Comparison of ENCODE assay signal across 11 cellular contexts in genomic region chr20:16491277-16491912, GRCh38.
DNase-seq lines count a peak whose midpoint lies in the region; ATAC-seq lines count a peak whose summit lies in the region.
"Had no signal": no experiment of that assay in that cellular context is flagged by ENCODE, and none has a peak within 500 bp of the region (broad histone marks: within the 10 kb centered on the region; RNA-seq: fewer than 3 reads in every experiment).

No MANE protein-coding gene starts in this region.

- ATAC-seq in GM18909 (IDR thresholded peaks at IDR 0.05; ENCODE audit: poor library complexity, unreplicated experiment): peak; percentile 79
- peak; percentile 69 for ATAC-seq in HG03103 (IDR thresholded peaks at IDR 0.05; ENCODE audit: low read depth, unreplicated experiment)
- ATAC-seq in activated CD4-positive, CD25-positive, alpha-beta regulatory T cell treated with anti-CD3 and anti-CD28 coated beads, Interleukin-2, amount 50 U/mL, for 24 hours: no peak
- ATAC-seq: body of pancreas had no signal

- peak; percentile 9 for DNase-seq in AG08396 (ENCODE audit: low spot score)
- DNase-seq in fibroblast of the conjunctiva (ENCODE audit: low read depth): peak; percentile 12
- DNase-seq in NCI-H748 treated with DMSO at 0.1 percent for 48 hours (lab: John Stamatoyannopoulos, UW): no peak
- DNase-seq in HuH-7.5 (ENCODE audit: low spot score): no peak
- DNase-seq in NCI-H1105 (lab: John Stamatoyannopoulos, UW): no peak
- DNase-seq: HFFc6, NCI-H345 had no signal

Comparison
In these comparisons a context has a peak if more than half of its experiments do, and no peak if none do; other contexts are left out.
1. DNase-seq: peak in AG08396 (single experiment) and fibroblast of the conjunctiva (single experiment); none in NCI-H748 treated with DMSO at 0.1 percent for 48 hours (single experiment), HuH-7.5 (single experiment) and NCI-H1105 (single experiment).
2. ATAC-seq: peak in GM18909 (single experiment) and HG03103 (single experiment); none in activated CD4-positive, CD25-positive, alpha-beta regulatory T cell treated with anti-CD3 and anti-CD28 coated beads, Interleukin-2, amount 50 U/mL, for 24 hours (0 of 2).